ENCODE assay signal across 15 cellular contexts in the genomic region with DNA sequence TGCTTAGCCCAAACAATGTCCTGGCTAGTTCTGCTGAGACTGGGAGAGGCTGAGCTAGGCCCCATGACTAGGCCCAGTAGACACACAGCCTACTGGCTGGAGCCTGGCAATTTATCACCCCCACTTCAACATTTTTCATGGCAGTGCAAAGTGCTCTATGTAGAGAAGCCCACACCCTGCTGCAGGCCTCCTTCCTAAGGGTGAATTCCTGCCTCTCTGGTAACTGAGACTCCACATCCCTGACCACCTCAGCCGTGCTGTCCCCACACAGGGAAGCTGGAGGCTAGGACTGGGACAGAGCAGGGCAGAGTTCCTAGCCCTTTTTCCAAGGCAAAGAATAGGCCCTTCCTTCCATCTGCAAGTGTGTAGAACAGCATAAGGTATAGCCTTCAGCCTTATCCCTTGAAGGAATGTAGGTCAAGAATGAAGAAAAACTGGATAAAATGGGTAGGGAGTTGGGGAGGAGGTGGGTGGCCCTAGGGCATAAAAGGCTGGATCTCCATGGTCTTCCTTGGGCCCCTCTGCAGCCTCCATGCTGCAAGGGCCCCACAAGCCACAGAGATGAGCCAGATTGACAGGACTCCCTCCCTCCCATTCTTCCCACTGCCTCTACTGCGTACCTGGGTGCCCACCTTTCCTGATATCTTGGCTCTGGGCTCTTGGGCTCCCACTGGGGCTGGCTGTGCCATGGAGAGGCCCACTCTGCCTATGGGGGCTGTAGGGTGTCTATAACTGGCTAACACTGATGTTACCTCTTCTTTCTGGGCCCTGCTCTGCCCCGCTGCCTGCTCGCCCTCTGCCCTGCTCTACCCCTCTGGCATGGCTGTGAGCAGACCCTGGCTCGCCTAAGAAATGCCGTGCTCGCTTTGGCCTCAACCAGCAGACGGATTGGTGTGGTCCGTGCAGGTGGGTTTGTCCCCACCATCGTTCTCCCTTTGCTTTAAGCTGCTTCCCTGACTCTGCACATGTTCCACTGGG. TPM values are rescaled to one million over a fixed set of nuclear protein-coding genes. Genes with fewer than 3 reads are reported as not detected.
DNase-seq lines count a peak whose midpoint lies in the region; ATAC-seq and TF ChIP-seq lines count a peak whose summit lies in the region.
"Had no signal": no experiment of that assay in that cellular context is flagged by ENCODE, and none has a peak within 500 bp of the region (broad histone marks: within the 10 kb centered on the region; RNA-seq: fewer than 3 reads in every experiment).

No MANE protein-coding gene starts in this region.

- H3K36me3 Mint-ChIP-seq in activated T-cell treated with anti-CD3 and anti-CD28 coated beads, Interleukin-2, amount 50 U/mL, for 72 hours (ENCODE audit: insufficient read depth in 2 of 2) = peaks cover 15 to 33% of the 10 kb centered on the region in 2 donors
- peaks cover 66% of the 10 kb centered on the region for H3K36me3 Mint-ChIP-seq in activated B cell treated with CpG ODN at 0.5 μM for 24 hours (ENCODE audit: low read depth)
- H3K36me3 Mint-ChIP-seq in effector memory CD8-positive, alpha-beta T cell (ENCODE audit: insufficient read depth) = peaks cover 100% of the 10 kb centered on the region
- H3K36me3 Mint-ChIP-seq in stimulated activated effector memory CD8-positive, alpha-beta T cell treated with anti-CD3 and anti-CD28 coated beads, Interleukin-12 subunit alpha, Interleukin-12 subunit beta, amount 100 ng/mL, for 72 hours = peaks cover 75% of the 10 kb centered on the region

- H3K9me3 Mint-ChIP-seq in activated T-cell treated with anti-CD3 and anti-CD28 coated beads, Interleukin-2, amount 50 U/mL, for 72 hours = no peaks in the 10 kb centered on the region
- no peaks in the 10 kb centered on the region for H3K9me3 Mint-ChIP-seq in activated B cell treated with CpG ODN at 0.5 μM for 24 hours
- no peaks in the 10 kb centered on the region for H3K9me3 Mint-ChIP-seq in effector memory CD8-positive, alpha-beta T cell
- no peaks in the 10 kb centered on the region for H3K9me3 Mint-ChIP-seq in stimulated activated effector memory CD8-positive, alpha-beta T cell treated with anti-CD3 and anti-CD28 coated beads, Interleukin-12 subunit alpha, Interleukin-12 subunit beta, amount 100 ng/mL, for 72 hours
- H3K9me3 Mint-ChIP-seq: dendritic cell treated with granulocyte-macrophage colony-stimulating factor and Interleukin-4, amounts not matched to agents 40 ng/mL and 50 ng/mL, for 4 days had no signal

- intact Hi-C loops in activated B cell treated with CpG ODN at 0.5 μM for 24 hours (cut with micrococcal nuclease) = no loop called here

- POLR2A ChIA-PET in activated B cell treated with CpG ODN at 0.5 μM for 24 hours (lab: Charles Lee) = interaction anchor here (1.0 to 1.4 kb wide), 2 partner anchors 44 to 67 kb away, joined by 3 to 4 read pairs; no protein-coding TSS in a partner anchor

- peak overlapping the region; percentile 52 for H3K27ac Mint-ChIP-seq in activated T-cell treated with anti-CD3 and anti-CD28 coated beads, Interleukin-2, amount 50 U/mL, for 72 hours
- H3K27ac Mint-ChIP-seq in activated B cell treated with CpG ODN at 0.5 μM for 24 hours = no peak overlapping the region
- H3K27ac Mint-ChIP-seq in effector memory CD8-positive, alpha-beta T cell = peak overlapping the region; percentile 85 to 99
- peak overlapping the region; percentile 53 for H3K27ac Mint-ChIP-seq in stimulated activated effector memory CD8-positive, alpha-beta T cell treated with anti-CD3 and anti-CD28 coated beads, Interleukin-12 subunit alpha, Interleukin-12 subunit beta, amount 100 ng/mL, for 72 hours
- H3K27ac Mint-ChIP-seq: dendritic cell treated with granulocyte-macrophage colony-stimulating factor and Interleukin-4, amounts not matched to agents 40 ng/mL and 50 ng/mL, for 4 days had no signal

- CTCF ChIA-PET in activated B cell treated with CpG ODN at 0.5 μM for 24 hours (lab: Charles Lee) = interaction anchor here (0.6 to 23.1 kb wide), 5 partner anchors 12 to 114 kb away, joined by 3 to 502 read pairs (median 4); no protein-coding TSS in a partner anchor

- no peak overlapping the region for H3K4me3 Mint-ChIP-seq in activated T-cell treated with anti-CD3 and anti-CD28 coated beads, Interleukin-2, amount 50 U/mL, for 72 hours
- H3K4me3 Mint-ChIP-seq in activated B cell treated with CpG ODN at 0.5 μM for 24 hours = no peak overlapping the region
- peak overlapping the region; percentile 30 to 57 for H3K4me3 Mint-ChIP-seq in effector memory CD8-positive, alpha-beta T cell
- no peak overlapping the region for H3K4me3 Mint-ChIP-seq in stimulated activated effector memory CD8-positive, alpha-beta T cell treated with anti-CD3 and anti-CD28 coated beads, Interleukin-12 subunit alpha, Interleukin-12 subunit beta, amount 100 ng/mL, for 72 hours
- H3K4me3 Mint-ChIP-seq: dendritic cell treated with granulocyte-macrophage colony-stimulating factor and Interleukin-4, amounts not matched to agents 40 ng/mL and 50 ng/mL, for 4 days had no signal

- ATAC-seq in activated T-cell treated with anti-CD3 and anti-CD28 coated beads, Interleukin-2, amount 50 U/mL, for 72 hours (replicated peaks in 1 of 2) = no peak
- ATAC-seq in activated B cell treated with CpG ODN at 0.5 μM for 24 hours (ENCODE audit: low read depth) = no peak
- no peak for ATAC-seq in effector memory CD8-positive, alpha-beta T cell (replicated peaks)
- no peak for ATAC-seq in stimulated activated effector memory CD8-positive, alpha-beta T cell treated with anti-CD3 and anti-CD28 coated beads, Interleukin-12 subunit alpha, Interleukin-12 subunit beta, amount 100 ng/mL, for 72 hours
- ATAC-seq in GM21367 (IDR thresholded peaks at IDR 0.05; ENCODE audit: unreplicated experiment) = no peak
- ATAC-seq: lower lobe of right lung had no signal

- DNase-seq in activated T-cell treated with anti-CD3 and anti-CD28 coated beads, Interleukin-2, amount 50 U/mL, for 72 hours = peak in 1 of 2 donors; percentile 1
- DNase-seq in activated T-cell treated with anti-CD3 and anti-CD28 coated beads, Interleukin-2, amount 50 U/mL, for 48 hours = no peak
- DNase-seq in activated B cell treated with CpG ODN at 0.5 μM for 24 hours = peak; percentile 7
- peak in 1 of 3 experiments; percentile 2 for DNase-seq in effector memory CD8-positive, alpha-beta T cell
- no peak for DNase-seq in stimulated activated effector memory CD8-positive, alpha-beta T cell treated with anti-CD3 and anti-CD28 coated beads, Interleukin-12 subunit alpha, Interleukin-12 subunit beta, amount 100 ng/mL, for 72 hours (ENCODE audit: low spot score in 2 of 2)
- no peak for DNase-seq in foreskin melanocyte
- no peak for DNase-seq in NCI-H526 treated with DMSO at 0.1 percent for 48 hours (lab: John Stamatoyannopoulos, UW)
- DNase-seq: amygdala, DMS53, lower lobe of right lung, NCI-H2029, NCI-H774, nucleus accumbens had no signal

- H3K27me3 Mint-ChIP-seq in activated T-cell treated with anti-CD3 and anti-CD28 coated beads, Interleukin-2, amount 50 U/mL, for 72 hours (ENCODE audit: low read depth) = no peaks in the 10 kb centered on the region
- no peaks in the 10 kb centered on the region for H3K27me3 Mint-ChIP-seq in activated B cell treated with CpG ODN at 0.5 μM for 24 hours
- H3K27me3 Mint-ChIP-seq in effector memory CD8-positive, alpha-beta T cell = no peaks in the 10 kb centered on the region
- H3K27me3 Mint-ChIP-seq: dendritic cell treated with granulocyte-macrophage colony-stimulating factor and Interleukin-4, amounts not matched to agents 40 ng/mL and 50 ng/mL, for 4 days had no signal

- no peak for TF ChIP-seq CTCF in activated B cell treated with CpG ODN at 0.5 μM for 24 hours (IDR thresholded peaks at IDR 0.05)

- H3K4me1 Mint-ChIP-seq in activated T-cell treated with anti-CD3 and anti-CD28 coated beads, Interleukin-2, amount 50 U/mL, for 72 hours (ENCODE audit: low read depth) = peaks cover 59% of the 10 kb centered on the region
- peaks cover 22% of the 10 kb centered on the region for H3K4me1 Mint-ChIP-seq in activated B cell treated with CpG ODN at 0.5 μM for 24 hours
- peaks cover 42 to 46% of the 10 kb centered on the region in 2 donors for H3K4me1 Mint-ChIP-seq in effector memory CD8-positive, alpha-beta T cell (ENCODE audit: low read depth in 2 of 2)
- H3K4me1 Mint-ChIP-seq in stimulated activated effector memory CD8-positive, alpha-beta T cell treated with anti-CD3 and anti-CD28 coated beads, Interleukin-12 subunit alpha, Interleukin-12 subunit beta, amount 100 ng/mL, for 72 hours = peaks cover 44% of the 10 kb centered on the region

RNA-seq across cellular contexts. Expression of gene TCF7, which starts 29.8 kb away (rescaled TPM):
- 100 to 1,000 TPM; 142 to 265 TPM for total RNA-seq in activated T-cell treated with anti-CD3 and anti-CD28 coated beads, Interleukin-2, amount 50 U/mL, for 72 hours
- total RNA-seq in activated B cell treated with CpG ODN at 0.5 μM for 24 hours = 13.2 and 15.8 TPM in 2 replicates

RNA-seq across cellular contexts. Expression of gene SKP1, which starts 32.5 kb away (rescaled TPM):
- total RNA-seq in activated T-cell treated with anti-CD3 and anti-CD28 coated beads, Interleukin-2, amount 50 U/mL, for 72 hours = 100 to 1,000 TPM; 201 to 238 TPM
- 193 and 211 TPM in 2 replicates for total RNA-seq in activated B cell treated with CpG ODN at 0.5 μM for 24 hours

Comparison
In these comparisons a context has a peak if more than half of its experiments do, and no peak if none do; other contexts are left out.
1. H3K4me3 Mint-ChIP-seq: peak in effector memory CD8-positive, alpha-beta T cell (2 of 2); none in activated T-cell treated with anti-CD3 and anti-CD28 coated beads, Interleukin-2, amount 50 U/mL, for 72 hours (0 of 2), activated B cell treated with CpG ODN at 0.5 μM for 24 hours (single experiment) and stimulated activated effector memory CD8-positive, alpha-beta T cell treated with anti-CD3 and anti-CD28 coated beads, Interleukin-12 subunit alpha, Interleukin-12 subunit beta, amount 100 ng/mL, for 72 hours (single experiment).